2 cellular contexts compared by ENCODE assay signal in the genomic region with DNA sequence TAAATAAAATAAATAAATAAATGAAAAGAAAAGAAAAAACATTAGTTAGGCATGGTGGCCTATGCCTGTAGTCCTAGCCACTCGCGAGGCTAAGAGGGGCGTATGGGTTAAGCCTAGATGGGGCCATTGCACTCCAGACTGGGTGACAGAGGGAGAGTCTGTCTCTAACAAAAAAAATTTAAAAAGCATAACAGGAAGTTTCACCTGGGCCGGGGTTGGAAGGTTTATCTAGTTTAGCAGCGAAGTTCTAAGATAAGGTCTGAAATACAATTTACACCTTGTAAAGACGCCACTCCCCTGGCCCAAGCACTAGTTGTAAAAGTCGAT.
TF ChIP-seq lines count a peak whose summit lies in the region.

No MANE protein-coding gene starts in this region.

TF ChIP-seq in HEK293, 187 proteins besides CTCF, POLR2A, EP300 and RAD21:
- TF ChIP-seq, protein P1, sequence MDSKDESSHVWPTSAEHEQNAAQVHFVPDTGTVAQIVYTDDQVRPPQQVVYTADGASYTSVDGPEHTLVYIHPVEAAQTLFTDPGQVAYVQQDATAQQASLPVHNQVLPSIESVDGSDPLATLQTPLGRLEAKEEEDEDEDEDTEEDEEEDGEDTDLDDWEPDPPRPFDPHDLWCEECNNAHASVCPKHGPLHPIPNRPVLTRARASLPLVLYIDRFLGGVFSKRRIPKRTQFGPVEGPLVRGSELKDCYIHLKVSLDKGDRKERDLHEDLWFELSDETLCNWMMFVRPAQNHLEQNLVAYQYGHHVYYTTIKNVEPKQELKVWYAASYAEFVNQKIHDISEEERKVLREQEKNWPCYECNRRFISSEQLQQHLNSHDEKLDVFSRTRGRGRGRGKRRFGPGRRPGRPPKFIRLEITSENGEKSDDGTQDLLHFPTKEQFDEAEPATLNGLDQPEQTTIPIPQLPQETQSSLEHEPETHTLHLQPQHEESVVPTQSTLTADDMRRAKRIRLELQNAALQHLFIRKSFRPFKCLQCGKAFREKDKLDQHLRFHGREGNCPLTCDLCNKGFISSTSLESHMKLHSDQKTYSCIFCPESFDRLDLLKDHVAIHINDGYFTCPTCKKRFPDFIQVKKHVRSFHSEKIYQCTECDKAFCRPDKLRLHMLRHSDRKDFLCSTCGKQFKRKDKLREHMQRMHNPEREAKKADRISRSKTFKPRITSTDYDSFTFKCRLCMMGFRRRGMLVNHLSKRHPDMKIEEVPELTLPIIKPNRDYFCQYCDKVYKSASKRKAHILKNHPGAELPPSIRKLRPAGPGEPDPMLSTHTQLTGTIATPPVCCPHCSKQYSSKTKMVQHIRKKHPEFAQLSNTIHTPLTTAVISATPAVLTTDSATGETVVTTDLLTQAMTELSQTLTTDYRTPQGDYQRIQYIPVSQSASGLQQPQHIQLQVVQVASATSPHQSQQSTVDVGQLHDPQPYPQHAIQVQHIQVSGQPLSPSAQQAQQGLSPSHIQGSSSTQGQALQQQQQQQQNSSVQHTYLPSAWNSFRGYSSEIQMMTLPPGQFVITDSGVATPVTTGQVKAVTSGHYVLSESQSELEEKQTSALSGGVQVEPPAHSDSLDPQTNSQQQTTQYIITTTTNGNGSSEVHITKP (tag by site-specific recombination; IDR thresholded peaks at IDR 0.05) = peak; percentile 95
- no peak for TF ChIP-seq TRIM28 (IDR thresholded peaks at IDR 0.05; ENCODE audit: borderline replicate concordance, low read length)

TF ChIP-seq in GM12878, 131 proteins besides CTCF, POLR2A, EP300 and RAD21:
- TF ChIP-seq ATF7 (IDR thresholded peaks at IDR 0.05; ENCODE audit: low read depth) (no peak), BHLHE40 (IDR thresholded peaks at IDR 0.05; ENCODE audit: borderline replicate concordance in 1 of 2, low read depth in 2 of 2, low read length in 1 of 2) (no peak), BCL3 (IDR thresholded peaks at IDR 0.05; ENCODE audit: borderline replicate concordance, insufficient read depth, low read depth, low read length, poor library complexity, severe bottlenecking) (no peak), ZNF622 (IDR thresholded peaks at IDR 0.05) (no peak), MEF2B (IDR thresholded peaks at IDR 0.05; ENCODE audit: partially characterized antibody, poor library complexity, severe bottlenecking) (no peak), E4F1 (IDR thresholded peaks at IDR 0.05; ENCODE audit: borderline replicate concordance, partially characterized antibody) (no peak), NFYA (IDR thresholded peaks at IDR 0.05; ENCODE audit: borderline replicate concordance, low read depth, low read length) (no peak), RELA (IDR thresholded peaks at IDR 0.05; ENCODE audit: borderline replicate concordance, partially characterized antibody) (no peak), NR2F1 (conservative IDR thresholded peaks at IDR 0.05) (no peak), NR2C2 (IDR thresholded peaks at IDR 0.05; ENCODE audit: borderline replicate concordance, control insufficient read depth, insufficient read length, low read depth) (no peak)
- TF ChIP-seq, protein P2, sequence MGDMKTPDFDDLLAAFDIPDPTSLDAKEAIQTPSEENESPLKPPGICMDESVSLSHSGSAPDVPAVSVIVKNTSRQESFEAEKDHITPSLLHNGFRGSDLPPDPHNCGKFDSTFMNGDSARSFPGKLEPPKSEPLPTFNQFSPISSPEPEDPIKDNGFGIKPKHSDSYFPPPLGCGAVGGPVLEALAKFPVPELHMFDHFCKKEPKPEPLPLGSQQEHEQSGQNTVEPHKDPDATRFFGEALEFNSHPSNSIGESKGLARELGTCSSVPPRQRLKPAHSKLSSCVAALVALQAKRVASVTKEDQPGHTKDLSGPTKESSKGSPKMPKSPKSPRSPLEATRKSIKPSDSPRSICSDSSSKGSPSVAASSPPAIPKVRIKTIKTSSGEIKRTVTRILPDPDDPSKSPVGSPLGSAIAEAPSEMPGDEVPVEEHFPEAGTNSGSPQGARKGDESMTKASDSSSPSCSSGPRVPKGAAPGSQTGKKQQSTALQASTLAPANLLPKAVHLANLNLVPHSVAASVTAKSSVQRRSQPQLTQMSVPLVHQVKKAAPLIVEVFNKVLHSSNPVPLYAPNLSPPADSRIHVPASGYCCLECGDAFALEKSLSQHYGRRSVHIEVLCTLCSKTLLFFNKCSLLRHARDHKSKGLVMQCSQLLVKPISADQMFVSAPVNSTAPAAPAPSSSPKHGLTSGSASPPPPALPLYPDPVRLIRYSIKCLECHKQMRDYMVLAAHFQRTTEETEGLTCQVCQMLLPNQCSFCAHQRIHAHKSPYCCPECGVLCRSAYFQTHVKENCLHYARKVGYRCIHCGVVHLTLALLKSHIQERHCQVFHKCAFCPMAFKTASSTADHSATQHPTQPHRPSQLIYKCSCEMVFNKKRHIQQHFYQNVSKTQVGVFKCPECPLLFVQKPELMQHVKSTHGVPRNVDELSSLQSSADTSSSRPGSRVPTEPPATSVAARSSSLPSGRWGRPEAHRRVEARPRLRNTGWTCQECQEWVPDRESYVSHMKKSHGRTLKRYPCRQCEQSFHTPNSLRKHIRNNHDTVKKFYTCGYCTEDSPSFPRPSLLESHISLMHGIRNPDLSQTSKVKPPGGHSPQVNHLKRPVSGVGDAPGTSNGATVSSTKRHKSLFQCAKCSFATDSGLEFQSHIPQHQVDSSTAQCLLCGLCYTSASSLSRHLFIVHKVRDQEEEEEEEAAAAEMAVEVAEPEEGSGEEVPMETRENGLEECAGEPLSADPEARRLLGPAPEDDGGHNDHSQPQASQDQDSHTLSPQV (IDR thresholded peaks at IDR 0.05) = no peak
- TF ChIP-seq, protein P3, sequence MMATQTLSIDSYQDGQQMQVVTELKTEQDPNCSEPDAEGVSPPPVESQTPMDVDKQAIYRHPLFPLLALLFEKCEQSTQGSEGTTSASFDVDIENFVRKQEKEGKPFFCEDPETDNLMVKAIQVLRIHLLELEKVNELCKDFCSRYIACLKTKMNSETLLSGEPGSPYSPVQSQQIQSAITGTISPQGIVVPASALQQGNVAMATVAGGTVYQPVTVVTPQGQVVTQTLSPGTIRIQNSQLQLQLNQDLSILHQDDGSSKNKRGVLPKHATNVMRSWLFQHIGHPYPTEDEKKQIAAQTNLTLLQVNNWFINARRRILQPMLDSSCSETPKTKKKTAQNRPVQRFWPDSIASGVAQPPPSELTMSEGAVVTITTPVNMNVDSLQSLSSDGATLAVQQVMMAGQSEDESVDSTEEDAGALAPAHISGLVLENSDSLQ (IDR thresholded peaks at IDR 0.05) = no peak
